In the genomic region with DNA sequence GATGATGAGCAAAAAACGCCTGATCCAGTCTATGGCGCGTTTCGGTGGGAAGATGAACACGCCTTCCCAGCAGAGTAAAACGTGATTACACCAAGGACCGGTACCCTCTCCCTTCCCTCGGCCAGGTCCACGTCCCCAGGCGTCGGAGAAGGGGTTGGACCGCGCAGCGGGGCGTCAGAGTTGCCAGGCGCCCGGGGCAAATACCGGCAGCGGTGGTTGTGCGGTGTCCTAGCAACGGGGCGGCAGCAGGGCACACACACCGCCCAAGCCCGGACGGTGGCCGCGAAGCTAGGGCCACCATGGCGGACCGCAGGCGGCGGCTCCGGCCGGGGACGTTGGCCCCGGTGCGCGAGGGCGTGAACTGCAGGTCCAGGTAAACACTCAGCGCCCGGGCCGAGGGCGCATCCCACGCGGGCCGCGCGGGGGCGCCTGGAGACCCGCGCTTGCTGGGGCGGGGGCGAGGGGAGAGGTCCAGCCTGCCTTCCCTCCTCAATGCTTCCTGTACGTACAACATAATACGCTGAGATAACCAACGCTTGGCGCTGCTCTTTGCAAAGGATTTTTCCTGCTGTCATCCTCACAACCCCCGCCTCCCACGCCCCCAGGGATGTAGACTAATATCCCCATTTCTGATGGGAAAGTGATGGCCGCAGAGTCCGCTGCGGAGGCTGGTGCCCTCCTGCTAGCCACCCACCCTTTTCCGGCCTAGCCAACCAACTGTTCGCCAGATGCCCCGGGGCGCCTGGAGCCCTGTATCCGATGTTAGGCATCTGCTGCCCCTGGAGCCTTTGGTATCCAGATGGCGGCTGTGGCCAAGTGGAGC, we compare ENCODE assay signal across 1 cellular context.
TF ChIP-seq lines count a peak whose summit lies in the region.

TSS of gene FAM47E (plus strand) at position 274 of the 823 bp plus-strand sequence. CDS start at position 300, 26 bp downstream.

TF ChIP-seq in HEK293, 187 proteins besides CTCF, POLR2A, EP300 and RAD21 (continued from another document and continues in another):
- TF ChIP-seq ZNF837 (tag by site-specific recombination; IDR thresholded peaks at IDR 0.05) (no peak), YY1 (tag by site-specific recombination; IDR thresholded peaks at IDR 0.05) (peak; percentile 65; the same call in 1 of the 2 replicates), ZEB2 (tag by site-specific recombination; IDR thresholded peaks at IDR 0.05) (no peak), ZNF529 (tag by site-specific recombination; IDR thresholded peaks at IDR 0.05; ENCODE audit: insufficient replicate concordance) (no peak), ZSCAN30 (tag by site-specific recombination; IDR thresholded peaks at IDR 0.05) (peak; percentile 41; the same call in 1 of the 2 replicates), ZNF138 (tag by site-specific recombination; IDR thresholded peaks at IDR 0.05; ENCODE audit: borderline replicate concordance) (no peak), ZNF184 (tag by site-specific recombination; IDR thresholded peaks at IDR 0.05) (no peak), MYNN (tag by site-specific recombination; IDR thresholded peaks at IDR 0.05; ENCODE audit: borderline replicate concordance) (peak; percentile 84), ZNF561 (tag by site-specific recombination; IDR thresholded peaks at IDR 0.05; ENCODE audit: borderline replicate concordance) (peak; percentile 78), ZNF549 (tag by site-specific recombination; IDR thresholded peaks at IDR 0.05) (no peak), GLIS2 (tag by site-specific recombination; IDR thresholded peaks at IDR 0.05) (0 out of 2 replicates have a peak, but pooled peaks have one; percentile 14), ZXDB (tag by site-specific recombination; IDR thresholded peaks at IDR 0.05) (no peak), PBX3 (CRISPR knock-in tag; IDR thresholded peaks at IDR 0.05) (no peak), ZNF324 (tag by site-specific recombination; IDR thresholded peaks at IDR 0.05) (no peak), ZBTB48 (tag by site-specific recombination; IDR thresholded peaks at IDR 0.05) (no peak), TRIM28 (IDR thresholded peaks at IDR 0.05; ENCODE audit: borderline replicate concordance, low read length) (0 out of 2 replicates have a peak, but pooled peaks have one; percentile 14), ZNF221 (tag by site-specific recombination; IDR thresholded peaks at IDR 0.05; ENCODE audit: borderline replicate concordance) (no peak), YY2 (tag by site-specific recombination; IDR thresholded peaks at IDR 0.05) (peak; percentile 74), HOXC10 (CRISPR knock-in tag; IDR thresholded peaks at IDR 0.05) (no peak), ZFP3 (tag by site-specific recombination; IDR thresholded peaks at IDR 0.05; ENCODE audit: low read depth) (no peak), RBAK (tag by site-specific recombination; IDR thresholded peaks at IDR 0.05) (no peak), BCL6B (tag by site-specific recombination; IDR thresholded peaks at IDR 0.05) (no peak), ZNF140 (tag by site-specific recombination; IDR thresholded peaks at IDR 0.05) (no peak), ZNF2 (tag by site-specific recombination; IDR thresholded peaks at IDR 0.05) (no peak), ZNF175 (tag by site-specific recombination; IDR thresholded peaks at IDR 0.05) (no peak), ZNF366 (tag by site-specific recombination; conservative IDR thresholded peaks at IDR 0.05) (no peak), ZNF707 (tag by site-specific recombination; IDR thresholded peaks at IDR 0.05) (no peak), ZNF776 (tag by site-specific recombination; IDR thresholded peaks at IDR 0.05; ENCODE audit: borderline replicate concordance) (no peak), REST (tag by site-specific recombination; IDR thresholded peaks at IDR 0.05) (no peak), ZNF626 (tag by site-specific recombination; IDR thresholded peaks at IDR 0.05) (no peak), BCL11A (tag by site-specific recombination; IDR thresholded peaks at IDR 0.05; ENCODE audit: low read depth) (no peak), PRDM10 (tag by site-specific recombination; IDR thresholded peaks at IDR 0.05) (no peak), ZBTB20 (tag by site-specific recombination; IDR thresholded peaks at IDR 0.05) (peak; percentile 22; the same call in 1 of the 2 replicates), TCF7L2 (IDR thresholded peaks at IDR 0.05; ENCODE audit: borderline replicate concordance, low read depth, low read length) (no peak), ZBTB1 (tag by site-specific recombination; IDR thresholded peaks at IDR 0.05) (no peak), BCL11B (tag by site-specific recombination; IDR thresholded peaks at IDR 0.05; ENCODE audit: low read depth) (no peak), SCRT2 (tag by site-specific recombination; IDR thresholded peaks at IDR 0.05) (no peak), ATF2 (tag by site-specific recombination; IDR thresholded peaks at IDR 0.05; ENCODE audit: low read depth) (no peak), ZSCAN16 (tag by site-specific recombination; IDR thresholded peaks at IDR 0.05) (no peak), ZNF624 (tag by site-specific recombination; IDR thresholded peaks at IDR 0.05) (no peak), ZNF37A (tag by site-specific recombination; IDR thresholded peaks at IDR 0.05) (no peak), ZFP41 (tag by site-specific recombination; IDR thresholded peaks at IDR 0.05; ENCODE audit: borderline replicate concordance) (no peak), ZNF645 (tag by site-specific recombination; IDR thresholded peaks at IDR 0.05) (no peak), PATZ1 (tag by site-specific recombination; IDR thresholded peaks at IDR 0.05) (no peak)
- TF ChIP-seq, protein P1, sequence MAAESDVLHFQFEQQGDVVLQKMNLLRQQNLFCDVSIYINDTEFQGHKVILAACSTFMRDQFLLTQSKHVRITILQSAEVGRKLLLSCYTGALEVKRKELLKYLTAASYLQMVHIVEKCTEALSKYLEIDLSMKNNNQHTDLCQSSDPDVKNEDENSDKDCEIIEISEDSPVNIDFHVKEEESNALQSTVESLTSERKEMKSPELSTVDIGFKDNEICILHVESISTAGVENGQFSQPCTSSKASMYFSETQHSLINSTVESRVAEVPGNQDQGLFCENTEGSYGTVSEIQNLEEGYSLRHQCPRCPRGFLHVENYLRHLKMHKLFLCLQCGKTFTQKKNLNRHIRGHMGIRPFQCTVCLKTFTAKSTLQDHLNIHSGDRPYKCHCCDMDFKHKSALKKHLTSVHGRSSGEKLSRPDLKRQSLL (tag by site-specific recombination; IDR thresholded peaks at IDR 0.05), result no peak
- TF ChIP-seq, protein P2, sequence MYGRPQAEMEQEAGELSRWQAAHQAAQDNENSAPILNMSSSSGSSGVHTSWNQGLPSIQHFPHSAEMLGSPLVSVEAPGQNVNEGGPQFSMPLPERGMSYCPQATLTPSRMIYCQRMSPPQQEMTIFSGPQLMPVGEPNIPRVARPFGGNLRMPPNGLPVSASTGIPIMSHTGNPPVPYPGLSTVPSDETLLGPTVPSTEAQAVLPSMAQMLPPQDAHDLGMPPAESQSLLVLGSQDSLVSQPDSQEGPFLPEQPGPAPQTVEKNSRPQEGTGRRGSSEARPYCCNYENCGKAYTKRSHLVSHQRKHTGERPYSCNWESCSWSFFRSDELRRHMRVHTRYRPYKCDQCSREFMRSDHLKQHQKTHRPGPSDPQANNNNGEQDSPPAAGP (tag by site-specific recombination; IDR thresholded peaks at IDR 0.05), result no peak
